ENCODE assay signal across 8 cellular contexts in genomic region chrX:4175221-4175620, GRCh38.
"Had no signal": no experiment of that assay in that cellular context is flagged by ENCODE, and none has a peak within 500 bp of the region (broad histone marks: within the 10 kb centered on the region; RNA-seq: fewer than 3 reads in every experiment).

No MANE protein-coding gene starts in this region.

- H3K36me3 Mint-ChIP-seq: IgD-negative memory B cell had no signal

- H3K4me1 Mint-ChIP-seq: IgD-negative memory B cell had no signal

- H3K27ac ChIP-seq: HL-60 had no signal

- H3K4me3 ChIP-seq: K562 had no signal

- DNase-seq: IMR-90, KBM-7, KG1 had no signal

- H3K27ac Mint-ChIP-seq: IgD-negative memory B cell had no signal

- FAIRE-seq: HepG2, HTR-8/SVneo, K562 had no signal

- H3K27me3 Mint-ChIP-seq: IgD-negative memory B cell had no signal

- H3K4me3 Mint-ChIP-seq: IgD-negative memory B cell had no signal
